ENCODE assay signal across 9 cellular contexts in the genomic region with DNA sequence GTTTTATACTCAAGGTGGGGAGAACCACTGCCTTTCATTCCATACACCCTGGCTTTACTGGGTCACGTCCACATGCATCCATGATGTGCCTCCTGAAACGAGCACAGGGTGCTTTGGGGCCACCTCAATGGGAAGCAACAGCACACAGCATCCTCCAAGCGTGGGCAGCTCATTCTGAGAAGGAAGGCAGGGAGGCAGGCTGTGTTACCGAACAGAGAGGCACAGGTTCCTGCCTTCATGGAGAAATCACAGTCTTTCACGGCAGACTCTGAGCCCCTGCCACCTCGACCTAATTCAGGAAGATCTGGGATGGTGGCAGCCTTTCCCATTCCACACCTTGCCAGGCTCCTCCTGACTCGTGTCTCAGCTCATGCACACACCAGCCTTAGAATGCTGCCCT.
"Had no signal": no experiment of that assay in that cellular context is flagged by ENCODE, and none has a peak within 500 bp of the region (broad histone marks: within the 10 kb centered on the region; RNA-seq: fewer than 3 reads in every experiment).

No MANE protein-coding gene starts in this region.

- ATAC-seq: GM23338, HCT116 had no signal

- H2AFZ ChIP-seq: GM23248, GM23338 had no signal

- H3K4me3 ChIP-seq: GM23248, GM23338, HAP-1 had no signal

- H3K36me3 ChIP-seq: HAP-1 had no signal

- H3K9ac ChIP-seq: GM23248 had no signal

- H3K27ac ChIP-seq: GM23248 had no signal

- H3K9me3 ChIP-seq: HAP-1 had no signal

- H3K4me2 ChIP-seq: GM23338 had no signal

- DNase-seq: GM23248, GOT3, H7, H9, HCEC 1CT, HFFc6 had no signal
